In genomic region chr6:85078071-85078470, GRCh38 we compare ENCODE assay signal across 14 cellular contexts.
DNase-seq lines count a peak whose midpoint lies in the region; TF ChIP-seq lines count a peak whose summit lies in the region.
"Had no signal": no experiment of that assay in that cellular context is flagged by ENCODE, and none has a peak within 500 bp of the region (broad histone marks: within the 10 kb centered on the region; RNA-seq: fewer than 3 reads in every experiment).

No MANE protein-coding gene starts in this region.

- no peak overlapping the region for H3K4ac ChIP-seq in mesenchymal stem cell (ENCODE audit: low read depth in 1 of 2, low read length in 2 of 2)

- H2BK120ac ChIP-seq in mesenchymal stem cell (ENCODE audit: low read depth, low read length), result no peak overlapping the region

- no peaks in the 10 kb centered on the region for H3K9me3 ChIP-seq in MG63
- H3K9me3 ChIP-seq in mesenchymal stem cell (ENCODE audit: control insufficient read depth, low read length), result no peaks in the 10 kb centered on the region
- H3K9me3 ChIP-seq in Peyer's patch, result no peaks in the 10 kb centered on the region
- H3K9me3 ChIP-seq: esophagus muscularis mucosa had no signal

- H3K18ac ChIP-seq in mesenchymal stem cell (ENCODE audit: low read depth in 1 of 2, low read length in 2 of 2), result no peak overlapping the region

- no CpG with 5 or more reads among the region's 3 CpGs for WGBS in mesenchymal stem cell

- H3K4me1 ChIP-seq in mesenchymal stem cell (ENCODE audit: control insufficient read depth, insufficient read depth, low read depth, low read length), result no peaks in the 10 kb centered on the region
- no peaks in the 10 kb centered on the region for H3K4me1 ChIP-seq in Peyer's patch
- H3K4me1 ChIP-seq: esophagus muscularis mucosa had no signal

- H3K36me3 ChIP-seq in MG63 (no peaks in the 10 kb centered on the region), brain microvascular endothelial cell (replicated peaks) (no peaks in the 10 kb centered on the region), mesenchymal stem cell (ENCODE audit: control insufficient read depth in 1 of 2, insufficient read depth in 2 of 2, low read depth in 1 of 2, low read length in 2 of 2) (no peaks in the 10 kb centered on the region), Peyer's patch (no peaks in the 10 kb centered on the region)
- H3K36me3 ChIP-seq: esophagus muscularis mucosa had no signal

- H3K4me2 ChIP-seq in mesenchymal stem cell (ENCODE audit: low read length, poor library complexity, severe bottlenecking), result peak overlapping the region; percentile 16

- H3K9me3 Mint-ChIP-seq in activated naive CD4-positive, alpha-beta T cell treated with anti-CD3 and anti-CD28 coated beads for 36 hours, result no peaks in the 10 kb centered on the region
- H3K9me3 Mint-ChIP-seq: activated CD8-positive, alpha-beta T cell treated with anti-CD3 and anti-CD28 coated beads for 36 hours had no signal

- H2BK5ac ChIP-seq in mesenchymal stem cell (ENCODE audit: low read depth, low read length, poor library complexity, severe bottlenecking), result no peak overlapping the region

- H3K4me3 ChIP-seq in MG63 (no peak overlapping the region), brain microvascular endothelial cell (ENCODE audit: low read depth, low read length) (no peak overlapping the region), mesenchymal stem cell (ENCODE audit: insufficient read depth in 1 of 2, low read depth in 1 of 2, low read length in 2 of 2) (peak overlapping the region in 1 of 2 experiments; percentile 7), Peyer's patch (no peak overlapping the region)
- H3K4me3 ChIP-seq: esophagus muscularis mucosa, SK-N-MC had no signal

- H2AFZ ChIP-seq in mesenchymal stem cell (ENCODE audit: low read depth, low read length), result no peak overlapping the region

- DNase-seq in Caki2 (ENCODE audit: low read depth), result peak; percentile 76
- peak; percentile 55 for DNase-seq in MG63
- DNase-seq in brain microvascular endothelial cell, result peak; percentile 85
- peak; percentile 83 for DNase-seq in mesenchymal stem cell
- no peak for DNase-seq in Peyer's patch
- DNase-seq in activated naive CD4-positive, alpha-beta T cell treated with anti-CD3 and anti-CD28 coated beads for 36 hours, result no peak
- DNase-seq in SK-N-DZ (ENCODE audit: low spot score), result no peak
- DNase-seq in NCI-H446 treated with DMSO at 0.1 percent for 48 hours (lab: John Stamatoyannopoulos, UW), result no peak
- DNase-seq: activated CD8-positive, alpha-beta T cell treated with anti-CD3 and anti-CD28 coated beads for 36 hours; amygdala; NCI-H1436; retina had no signal

- H3K9ac ChIP-seq in mesenchymal stem cell (ENCODE audit: low read length), result peak overlapping the region; percentile 79

- H4K8ac ChIP-seq in mesenchymal stem cell (ENCODE audit: low read length), result no peak overlapping the region

- TF ChIP-seq POLR2A in Peyer's patch (IDR thresholded peaks at IDR 0.05), result no peak

- H3K27me3 ChIP-seq in MG63 (no peaks in the 10 kb centered on the region), brain microvascular endothelial cell (replicated peaks) (no peaks in the 10 kb centered on the region), mesenchymal stem cell (ENCODE audit: control insufficient read depth in 1 of 2, insufficient read depth in 1 of 2, low read length in 2 of 2) (no peaks in the 10 kb centered on the region), Peyer's patch (no peaks in the 10 kb centered on the region)
- H3K27me3 ChIP-seq: esophagus muscularis mucosa had no signal

- no peak overlapping the region for H3K23ac ChIP-seq in mesenchymal stem cell (ENCODE audit: low read length in 2 of 2)

- in situ Hi-C loops in Caki2 (cut with HindIII; ENCODE audit: low pct_unique_long_range_greater_than_20kb, low sequenced_read_pairs) (no loop called here), brain microvascular endothelial cell (cut with HindIII; ENCODE audit: low pct_ligation_motif_present, low sequenced_read_pairs) (no loop called here)

- no peak overlapping the region for H3K4me3 Mint-ChIP-seq in activated naive CD4-positive, alpha-beta T cell treated with anti-CD3 and anti-CD28 coated beads for 36 hours
- H3K4me3 Mint-ChIP-seq: activated CD8-positive, alpha-beta T cell treated with anti-CD3 and anti-CD28 coated beads for 36 hours had no signal

- H3K27me3 Mint-ChIP-seq in activated naive CD4-positive, alpha-beta T cell treated with anti-CD3 and anti-CD28 coated beads for 36 hours (ENCODE audit: low read depth), result peaks cover 3% of the 10 kb centered on the region
- H3K27me3 Mint-ChIP-seq: activated CD8-positive, alpha-beta T cell treated with anti-CD3 and anti-CD28 coated beads for 36 hours had no signal

- H2BK12ac ChIP-seq in mesenchymal stem cell (ENCODE audit: low read length in 2 of 2), result no peak overlapping the region

- no peak overlapping the region for H3K27ac Mint-ChIP-seq in activated naive CD4-positive, alpha-beta T cell treated with anti-CD3 and anti-CD28 coated beads for 36 hours
- H3K27ac Mint-ChIP-seq: activated CD8-positive, alpha-beta T cell treated with anti-CD3 and anti-CD28 coated beads for 36 hours had no signal

- H3K36me3 Mint-ChIP-seq in activated naive CD4-positive, alpha-beta T cell treated with anti-CD3 and anti-CD28 coated beads for 36 hours (ENCODE audit: low read depth), result no peaks in the 10 kb centered on the region

- H2BK15ac ChIP-seq in mesenchymal stem cell (ENCODE audit: low read depth, poor library complexity, severe bottlenecking), result no peak overlapping the region

- TF ChIP-seq CTCF in brain microvascular endothelial cell (IDR thresholded peaks at IDR 0.05; ENCODE audit: low read depth, low read length, missing control alignments) (no peak), Peyer's patch (IDR thresholded peaks at IDR 0.05) (no peak)

- H3K4me1 Mint-ChIP-seq in activated naive CD4-positive, alpha-beta T cell treated with anti-CD3 and anti-CD28 coated beads for 36 hours (ENCODE audit: low read depth), result no peaks in the 10 kb centered on the region

- CTCF ChIA-PET in activated naive CD4-positive, alpha-beta T cell treated with anti-CD3 and anti-CD28 coated beads for 36 hours (lab: Charles Lee), result no interaction called here

- no peaks in the 10 kb centered on the region for H3K79me1 ChIP-seq in mesenchymal stem cell (replicated peaks; ENCODE audit: low read length, poor library complexity, severe bottlenecking)

- H3K27ac ChIP-seq in brain microvascular endothelial cell, result peak overlapping the region; percentile 13
- peak overlapping the region; percentile 51 for H3K27ac ChIP-seq in mesenchymal stem cell (ENCODE audit: low read length, poor library complexity, severe bottlenecking)
- no peak overlapping the region for H3K27ac ChIP-seq in Peyer's patch
- H3K27ac ChIP-seq: esophagus muscularis mucosa, SK-N-MC had no signal

- no peak overlapping the region for H3K14ac ChIP-seq in mesenchymal stem cell (ENCODE audit: low read length in 2 of 2)

- intact Hi-C loops in activated naive CD4-positive, alpha-beta T cell treated with anti-CD3 and anti-CD28 coated beads for 36 hours (cut with micrococcal nuclease), result no loop called here

- no peak overlapping the region for H4K91ac ChIP-seq in mesenchymal stem cell (ENCODE audit: low read length)

- H2AK5ac ChIP-seq in mesenchymal stem cell (ENCODE audit: low read length, severe bottlenecking), result no peak overlapping the region

Comparison
In these comparisons a context has a peak if more than half of its experiments do, and no peak if none do; other contexts are left out.
1. DNase-seq: peak in Caki2 (single experiment), MG63 (single experiment), brain microvascular endothelial cell (single experiment) and mesenchymal stem cell (single experiment); none in Peyer's patch (0 of 3), activated naive CD4-positive, alpha-beta T cell treated with anti-CD3 and anti-CD28 coated beads for 36 hours (single experiment), SK-N-DZ (single experiment) and NCI-H446 treated with DMSO at 0.1 percent for 48 hours (single experiment).
2. H3K27ac ChIP-seq: peak in brain microvascular endothelial cell (single experiment) and mesenchymal stem cell (single experiment); none in Peyer's patch (0 of 4).